ENCODE assay signal across 12 cellular contexts in the genomic region with DNA sequence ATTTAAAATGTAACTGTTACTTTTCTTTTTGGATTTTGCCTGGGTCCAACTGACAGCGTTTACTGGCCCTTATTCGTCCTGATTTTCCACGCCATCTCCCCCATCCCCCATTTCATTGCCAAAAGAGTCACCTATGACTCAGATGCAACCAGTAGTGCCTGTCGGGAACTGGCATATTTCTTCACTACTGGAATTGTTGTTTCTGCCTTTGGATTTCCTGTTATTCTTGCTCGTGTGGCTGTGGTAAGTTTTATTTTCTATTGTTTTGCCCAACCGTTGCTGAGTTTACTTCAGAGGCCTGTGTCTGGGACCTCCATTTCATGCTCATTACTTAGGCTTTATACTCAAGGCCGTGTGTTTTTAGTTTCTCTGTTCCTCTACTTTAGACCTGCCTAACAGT. TPM values are rescaled to one million over a fixed set of nuclear protein-coding genes. Genes with fewer than 3 reads are reported as not detected.
DNase-seq lines count a peak whose midpoint lies in the region; ATAC-seq, FAIRE-seq and TF ChIP-seq lines count a peak whose summit lies in the region.
"Had no signal": no experiment of that assay in that cellular context is flagged by ENCODE, and none has a peak within 500 bp of the region (broad histone marks: within the 10 kb centered on the region; RNA-seq: fewer than 3 reads in every experiment).

No MANE protein-coding gene starts in this region.

- H3F3A ChIP-seq in smooth muscle cell (ENCODE audit: low read depth), result peaks cover 15% of the 10 kb centered on the region

- H4K91ac ChIP-seq in H9 (ENCODE audit: insufficient read length, low read depth, low read length), result no peak overlapping the region

- no peak overlapping the region for H3T11ph ChIP-seq in H9 (ENCODE audit: low read length)

- H3K79me2 ChIP-seq in H9 (ENCODE audit: insufficient read depth, low read length) (no peaks in the 10 kb centered on the region; the same call in 1 of the 2 replicates), smooth muscle cell (ENCODE audit: low read depth) (peaks cover 39% of the 10 kb centered on the region)

- no peaks in the 10 kb centered on the region for H3K27me3 ChIP-seq in H9 (ENCODE audit: insufficient read depth, low read length)
- no peaks in the 10 kb centered on the region for H3K27me3 ChIP-seq in adipocyte (replicated peaks; ENCODE audit: control insufficient read depth, insufficient read depth, low read length)
- H3K27me3 ChIP-seq in smooth muscle cell (ENCODE audit: low read depth), result no peaks in the 10 kb centered on the region
- no peaks in the 10 kb centered on the region for H3K27me3 ChIP-seq in SJCRH30

- H3K36me3 ChIP-seq in adipocyte (ENCODE audit: control insufficient read depth, insufficient read depth, low read length, severe bottlenecking) (peaks cover 81% of the 10 kb centered on the region), smooth muscle cell (ENCODE audit: low read depth) (no peaks in the 10 kb centered on the region), SJCRH30 (peaks cover 24% of the 10 kb centered on the region)

- no peak for FAIRE-seq in D721Med (lab: Jason Lieb, UNC)

- peaks cover 55 to 59% of the 10 kb centered on the region in 2 experiments for H3K4me1 Mint-ChIP-seq in H9

- H2BK15ac ChIP-seq in H9 (ENCODE audit: low read depth, low read length), result no peak overlapping the region

- DNase-seq in H9, result no peak
- DNase-seq in adipocyte (ENCODE audit: low read depth), result peak; percentile 79
- peak; percentile 98 for DNase-seq in glomerular endothelial cell (ENCODE audit: extremely low read depth, low read depth, low spot score)
- DNase-seq in smooth muscle cell (lab: John Stamatoyannopoulos, UW; ENCODE audit: unreplicated experiment), result no peak
- no peak for DNase-seq in SJCRH30
- DNase-seq in D721Med (ENCODE audit: insufficient read length, low spot score), result no peak
- DNase-seq: activated T-cell treated with anti-CD3 and anti-CD28 coated beads for 4 hours; SIG-M5; stimulated activated CD4-positive, alpha-beta T cell treated with anti-CD3 and anti-CD28 coated beads, Interleukin-4, amount 100 ng/mL, for 1 hour had no signal

- no peak overlapping the region for H2AK5ac ChIP-seq in H9 (ENCODE audit: insufficient read length, low read length)

- H3K23ac ChIP-seq in H9 (ENCODE audit: insufficient read length, low read depth, low read length), result no peak overlapping the region

- no peak for TF ChIP-seq CTCF in H9 (conservative IDR thresholded peaks at IDR 0.05)
- TF ChIP-seq CTCF in smooth muscle cell (IDR thresholded peaks at IDR 0.05; ENCODE audit: borderline replicate concordance, insufficient read depth, poor library complexity, severe bottlenecking), result no peak
- no peak for TF ChIP-seq CTCF in D721Med (IDR thresholded peaks at IDR 0.05; ENCODE audit: insufficient read depth, missing control alignments)

- H2BK20ac ChIP-seq in H9 (ENCODE audit: low read depth, low read length, poor library complexity, severe bottlenecking), result no peak overlapping the region

- no peaks in the 10 kb centered on the region for H3K79me1 ChIP-seq in H9 (ENCODE audit: insufficient read depth, low read depth, low read length, poor library complexity, severe bottlenecking)

- H4K5ac ChIP-seq in H9 (ENCODE audit: insufficient read length, low read depth, low read length), result no peak overlapping the region

- H3K9ac ChIP-seq in H9 (ENCODE audit: extremely low read depth, insufficient read length, low read length) (no peak overlapping the region), adipocyte (ENCODE audit: low read length) (peak overlapping the region; percentile 81), smooth muscle cell (ENCODE audit: low read depth) (peak overlapping the region; percentile 11)

- H3K9me3 Mint-ChIP-seq in H9, result no peaks in the 10 kb centered on the region
- H3K9me3 Mint-ChIP-seq: IgD-negative memory B cell had no signal

- no peak overlapping the region for H3K14ac ChIP-seq in H9 (ENCODE audit: insufficient read depth, low read length)

- H3K18ac ChIP-seq in H9 (ENCODE audit: insufficient read length, low read depth, low read length), result no peak overlapping the region

- H3K4me3 ChIP-seq in adipocyte (ENCODE audit: low read length), result peak overlapping the region; percentile 64
- H3K4me3 ChIP-seq in smooth muscle cell, result no peak overlapping the region
- no peak overlapping the region for H3K4me3 ChIP-seq in SJCRH30

- H2BK12ac ChIP-seq in H9 (ENCODE audit: insufficient read length, low read depth, low read length), result no peak overlapping the region

- no peaks in the 10 kb centered on the region for H3K9me3 ChIP-seq in H9 (ENCODE audit: control insufficient read depth, low read depth, low read length)
- no peaks in the 10 kb centered on the region for H3K9me3 ChIP-seq in adipocyte (ENCODE audit: control insufficient read depth, low read length)
- no peaks in the 10 kb centered on the region for H3K9me3 ChIP-seq in smooth muscle cell (replicated peaks; ENCODE audit: low read depth)
- H3K9me3 ChIP-seq in SJCRH30 (replicated peaks), result no peaks in the 10 kb centered on the region

- H2AFZ ChIP-seq in H9 (ENCODE audit: low read length) (no peak overlapping the region), smooth muscle cell (ENCODE audit: low read depth) (no peak overlapping the region)

- no peak overlapping the region for H3K4me2 ChIP-seq in H9 (ENCODE audit: insufficient read depth, insufficient read length, low read length)
- peak overlapping the region; percentile 62 for H3K4me2 ChIP-seq in smooth muscle cell

- H2BK5ac ChIP-seq in H9 (ENCODE audit: insufficient read length, low read length), result no peak overlapping the region

- H3K27ac ChIP-seq in H9 (ENCODE audit: insufficient read length, low read depth, low read length) (no peak overlapping the region), smooth muscle cell (ENCODE audit: low read depth) (peak overlapping the region; percentile 86), SJCRH30 (no peak overlapping the region)

- no peak overlapping the region for H3K4ac ChIP-seq in H9 (ENCODE audit: low read depth, low read length)

- H3K27me3 Mint-ChIP-seq in H9 (ENCODE audit: low read depth), result no peaks in the 10 kb centered on the region
- H3K27me3 Mint-ChIP-seq: IgD-negative memory B cell had no signal

- no peaks in the 10 kb centered on the region for H4K20me1 ChIP-seq in H9 (ENCODE audit: control insufficient read depth, insufficient read depth, insufficient read length)
- peaks cover 40% of the 10 kb centered on the region for H4K20me1 ChIP-seq in smooth muscle cell (ENCODE audit: low read depth)

- no CpG with 5 or more reads among the region's 7 CpGs for WGBS in H9 (ENCODE audit: extremely low coverage, insufficient read length, low lambda C conversion rate)
- WGBS in smooth muscle cell (ENCODE audit: low lambda C conversion rate), result 35% methylated on average over 7 of the region's 7 CpGs

- H3K4me1 ChIP-seq in H9 (ENCODE audit: insufficient read depth, low read length) (peaks cover 10% of the 10 kb centered on the region; the same call in 1 of the 2 replicates), adipocyte (ENCODE audit: control insufficient read depth, insufficient read depth, low read length) (peaks cover 45% of the 10 kb centered on the region), smooth muscle cell (ENCODE audit: low read depth) (peaks cover 35% of the 10 kb centered on the region), SJCRH30 (no peaks in the 10 kb centered on the region)

- peak overlapping the region in 2 of 3 experiments; percentile 52 to 53; a peak in 3 of 7 replicates for H3K27ac Mint-ChIP-seq in H9
- H3K27ac Mint-ChIP-seq: IgD-negative memory B cell had no signal

- no peak overlapping the region for H3K4me3 Mint-ChIP-seq in H9
- H3K4me3 Mint-ChIP-seq: IgD-negative memory B cell had no signal

- peaks cover 9 to 33% (median 31%) of the 10 kb centered on the region in 3 experiments; a peak in 6 of 7 replicates for H3K36me3 Mint-ChIP-seq in H9 (ENCODE audit: insufficient read depth in 1 of 3, low read depth in 3 of 3)

- no peak overlapping the region for H2BK120ac ChIP-seq in H9 (ENCODE audit: low read depth, low read length, poor library complexity, severe bottlenecking)

- H4K8ac ChIP-seq in H9 (replicated peaks; ENCODE audit: insufficient read length, low read depth, low read length), result no peak overlapping the region

- ATAC-seq in HG03095 (IDR thresholded peaks at IDR 0.05; ENCODE audit: unreplicated experiment), result no peak
- no peak for ATAC-seq in activated CD4-positive, CD25-positive, alpha-beta regulatory T cell treated with anti-CD3 and anti-CD28 coated beads, Interleukin-2, amount 50 U/mL, for 24 hours

- no peak overlapping the region for H3K56ac ChIP-seq in H9 (ENCODE audit: insufficient read length, low read depth, low read length)

- H3K23me2 ChIP-seq in H9 (ENCODE audit: insufficient read length, low read depth, low read length, poor library complexity, severe bottlenecking), result no peaks in the 10 kb centered on the region

RNA-seq across cellular contexts. Expression of gene LEPR, which starts 9.3 kb away (rescaled TPM):
- 3.3 TPM in 2 replicates for total RNA-seq in H9 (2021)
- total RNA-seq in glomerular endothelial cell, result 11.2 and 17.0 TPM in 2 replicates
- total RNA-seq in smooth muscle cell, result 15.1 and 20.3 TPM in 2 replicates
- 5.9 and 9.3 TPM in 2 replicates for polyA plus RNA-seq in smooth muscle cell
- 1.2 and 1.4 TPM in 2 replicates for total RNA-seq in SJCRH30 (2014; rRNA removed; shearing (Covaris generic))

RNA-seq across cellular contexts. Expression of gene LEPROT, which starts 9.3 kb away (rescaled TPM):
- total RNA-seq in H9 (2021) (28.6 and 32.6 TPM in 2 replicates), glomerular endothelial cell (54.2 and 54.8 TPM in 2 replicates), smooth muscle cell (61.0 and 93.2 TPM in 2 replicates)
- polyA plus RNA-seq in smooth muscle cell, result 67.8 and 76.4 TPM in 2 replicates
- total RNA-seq in SJCRH30 (2014; rRNA removed; shearing (Covaris generic)), result 24.5 and 27.2 TPM in 2 replicates

Comparison
In these comparisons a context has a peak if more than half of its experiments do, and no peak if none do; other contexts are left out.
1. DNase-seq: peak in adipocyte (single experiment) and glomerular endothelial cell (single experiment); none in H9 (single experiment), smooth muscle cell (single experiment), SJCRH30 (0 of 2) and D721Med (single experiment).